8 cellular contexts compared by ENCODE assay signal in genomic region chr1:118136511-118136937, GRCh38. TPM values are rescaled to one million over a fixed set of nuclear protein-coding genes. Genes with fewer than 3 reads are reported as not detected.
DNase-seq lines count a peak whose midpoint lies in the region; ATAC-seq and TF ChIP-seq lines count a peak whose summit lies in the region.

No MANE protein-coding gene starts in this region.

- ATAC-seq in GM18499 (IDR thresholded peaks at IDR 0.05; ENCODE audit: insufficient read depth, unreplicated experiment) (peak; percentile 99), GM21717 (IDR thresholded peaks at IDR 0.05; ENCODE audit: unreplicated experiment) (peak; percentile 99), foreskin keratinocyte (peak; percentile 99), aorta (ENCODE audit: low FRiP score) (peak; percentile 52)

- no peak overlapping the region for H3K27ac Mint-ChIP-seq in endothelial cell (ENCODE audit: unreplicated experiment)

- no peak for TF ChIP-seq POLR2A in prostate gland (IDR thresholded peaks at IDR 0.05)

- H3K4me1 ChIP-seq in foreskin keratinocyte (peaks cover 10% of the 10 kb centered on the region), aorta (ENCODE audit: control insufficient read depth in 1 of 2, insufficient read depth in 2 of 2, low read length in 2 of 2) (no peaks in the 10 kb centered on the region), prostate gland (replicated peaks) (no peaks in the 10 kb centered on the region)

- WGBS in aorta, 2 donors, result 3 to 5% methylated on average over 4 of the region's 4 CpGs
- 31% methylated on average over 4 of the region's 4 CpGs for WGBS in prostate gland

- TF ChIP-seq CTCF in foreskin keratinocyte (conservative IDR thresholded peaks at IDR 0.05), result no peak
- no peak for TF ChIP-seq CTCF in prostate gland (IDR thresholded peaks at IDR 0.05)
- no peak for TF ChIP-seq CTCF in endothelial cell (IDR thresholded peaks at IDR 0.05; ENCODE audit: unreplicated experiment)

- H3K4me3 ChIP-seq in aorta (ENCODE audit: low read length in 2 of 2) (no peak overlapping the region), prostate gland (no peak overlapping the region)

- intact Hi-C loops in aorta (cut with DNase I) (no loop called here), prostate gland (cut with DNase I) (no loop called here)

- H3K4me3 Mint-ChIP-seq in endothelial cell (ENCODE audit: unreplicated experiment), result no peak overlapping the region

- DNase-seq in M059J (ENCODE audit: low read depth), result peak; percentile 73
- peak; percentile 64 to 73 for DNase-seq in foreskin keratinocyte
- peak in 1 of 2 donors; percentile 53 for DNase-seq in aorta
- DNase-seq in NCI-H2107 treated with DMSO at 0.1 percent for 48 hours (lab: John Stamatoyannopoulos, UW; ENCODE audit: unreplicated experiment), result no peak
- no peak for DNase-seq in prostate gland (ENCODE audit: low spot score)
- no peak for DNase-seq in endothelial cell (ENCODE audit: low spot score)

- H3K27me3 ChIP-seq in foreskin keratinocyte, result no peaks in the 10 kb centered on the region
- no peaks in the 10 kb centered on the region for H3K27me3 ChIP-seq in aorta (ENCODE audit: control insufficient read depth in 1 of 2, insufficient read depth in 2 of 2, low read length in 1 of 2)
- peaks cover 4% of the 10 kb centered on the region for H3K27me3 ChIP-seq in prostate gland (replicated peaks; ENCODE audit: insufficient read depth)

- no peaks in the 10 kb centered on the region for H3K9me3 Mint-ChIP-seq in endothelial cell (ENCODE audit: unreplicated experiment)

- no peaks in the 10 kb centered on the region for H3K36me3 Mint-ChIP-seq in endothelial cell (ENCODE audit: low read depth, unreplicated experiment)

- H3K4me1 Mint-ChIP-seq in endothelial cell (ENCODE audit: unreplicated experiment), result peaks cover 5% of the 10 kb centered on the region

- H3K27me3 Mint-ChIP-seq in endothelial cell (ENCODE audit: unreplicated experiment), result no peaks in the 10 kb centered on the region

- H3K36me3 ChIP-seq in aorta (ENCODE audit: control insufficient read depth in 1 of 2, insufficient read depth in 2 of 2, low read length in 1 of 2) (no peaks in the 10 kb centered on the region), prostate gland (no peaks in the 10 kb centered on the region)

- H3K27ac ChIP-seq in foreskin keratinocyte, result no peak overlapping the region
- H3K27ac ChIP-seq in aorta (ENCODE audit: low read depth in 1 of 2, low read length in 2 of 2), result no peak overlapping the region
- no peak overlapping the region for H3K27ac ChIP-seq in prostate gland

- H3K9me3 ChIP-seq in aorta (ENCODE audit: control insufficient read depth, low read length) (no peaks in the 10 kb centered on the region), prostate gland (no peaks in the 10 kb centered on the region)

RNA-seq across cellular contexts. Expression of gene SPAG17, which starts 48.5 kb away (rescaled TPM):
- not detected in 2 replicates for total RNA-seq in M059J (2014; rRNA removed; shearing (Covaris generic))
- total RNA-seq in foreskin keratinocyte (0.10 and 0.39 TPM in 2 replicates), aorta (under 1 TPM in 1 of 2 donors, not detected in 1; 0.06 TPM), prostate gland (1 to 10 TPM in 1 of 2 donors, not detected in 1; 9.0 TPM), endothelial cell (ENCODE audit: unreplicated experiment) (9.5 TPM)
- polyA plus RNA-seq in foreskin keratinocyte (0.18 and 0.20 TPM in 2 replicates), aorta (not detected)

Comparison
In these comparisons a context has a peak if more than half of its experiments do, and no peak if none do; other contexts are left out.
1. DNase-seq: peak in M059J (single experiment) and foreskin keratinocyte (2 of 2); none in NCI-H2107 treated with DMSO at 0.1 percent for 48 hours (single experiment), prostate gland (single experiment) and endothelial cell (single experiment).
2. Peak in every context shown above with its lines, with median percentiles within 50 percentile points of each other: ATAC-seq.